20 cellular contexts compared by ENCODE assay signal in the genomic region with DNA sequence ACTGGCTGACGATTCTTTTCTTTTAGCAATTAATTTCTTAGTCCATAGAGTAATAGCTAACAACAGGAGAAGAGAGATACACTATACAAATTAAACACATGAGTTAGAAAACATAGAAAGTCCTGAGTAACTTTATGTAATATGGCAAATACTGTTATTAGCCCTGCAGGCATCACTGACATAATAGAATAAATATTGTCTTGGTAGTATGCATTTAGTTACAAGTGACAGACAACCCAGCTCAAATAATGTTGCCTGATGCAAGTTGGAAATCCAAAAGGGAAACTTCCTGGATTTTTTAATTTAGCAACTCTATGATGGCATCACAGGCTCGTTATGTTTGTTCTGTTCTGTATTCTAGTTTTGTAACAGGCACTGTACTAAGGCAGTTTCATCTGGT.
DNase-seq lines count a peak whose midpoint lies in the region; ATAC-seq and TF ChIP-seq lines count a peak whose summit lies in the region.
"Had no signal": no experiment of that assay in that cellular context is flagged by ENCODE, and none has a peak within 500 bp of the region (broad histone marks: within the 10 kb centered on the region; RNA-seq: fewer than 3 reads in every experiment).

No MANE protein-coding gene starts in this region.

- H3K4me1 ChIP-seq in Panc1 (ENCODE audit: control insufficient read depth, insufficient read depth, low read length): no peaks in the 10 kb centered on the region
- H3K4me1 ChIP-seq: BLaER1 had no signal

- no peak overlapping the region for H3K4me3 Mint-ChIP-seq in stimulated activated effector memory CD8-positive, alpha-beta T cell treated with anti-CD3 and anti-CD28 coated beads, Interleukin-12 subunit alpha, Interleukin-12 subunit beta, amount 100 ng/mL, for 72 hours
- H3K4me3 Mint-ChIP-seq: B cell; CD4-positive, CD25-positive, alpha-beta regulatory T cell; CD8-positive, alpha-beta T cell; GM23338; H9 had no signal

- ATAC-seq in Panc1 (no peak), GM21528 (IDR thresholded peaks at IDR 0.05; ENCODE audit: low FRiP score, unreplicated experiment) (no peak), HG03280 (IDR thresholded peaks at IDR 0.05; ENCODE audit: unreplicated experiment) (no peak)
- no peak for ATAC-seq in stimulated activated effector memory CD8-positive, alpha-beta T cell treated with anti-CD3 and anti-CD28 coated beads, Interleukin-12 subunit alpha, Interleukin-12 subunit beta, amount 100 ng/mL, for 72 hours
- ATAC-seq: CD8-positive, alpha-beta T cell; GM12878; GM23338; HCT116 had no signal

- DNase-seq in LNCaP clone FGC (ENCODE audit: low read depth) (peak; percentile 23), NCI-H460 (ENCODE audit: extremely low read depth, low read depth) (peak; percentile 9), Panc1 (ENCODE audit: low read depth, low spot score) (no peak), epithelial cell of esophagus (ENCODE audit: low read depth) (peak; percentile 24), HPDE6-E6E7 (ENCODE audit: extremely low spot score) (no peak)
- no peak for DNase-seq in stimulated activated effector memory CD8-positive, alpha-beta T cell treated with anti-CD3 and anti-CD28 coated beads, Interleukin-12 subunit alpha, Interleukin-12 subunit beta, amount 100 ng/mL, for 72 hours (ENCODE audit: low spot score in 2 of 2)
- DNase-seq: Caco-2; CD4-positive, CD25-positive, alpha-beta regulatory T cell; CD8-positive, alpha-beta T cell; DMS153; DND-41; H9 had no signal

- TF ChIP-seq CTCF in LNCaP clone FGC (IDR thresholded peaks at IDR 0.05; ENCODE audit: control insufficient read depth, extremely low read depth, insufficient read depth) (no peak), Panc1 (IDR thresholded peaks at IDR 0.05) (no peak), epithelial cell of esophagus (IDR thresholded peaks at IDR 0.05; ENCODE audit: insufficient read depth, low read depth, low read length, missing control alignments) (no peak)

- peak overlapping the region; percentile 27; the same call in 1 of the 2 replicates for H3K27ac ChIP-seq in Panc1 (ENCODE audit: low read length)
- H3K27ac ChIP-seq: BLaER1, C4-2B had no signal

- no peak overlapping the region for H3K27ac Mint-ChIP-seq in stimulated activated effector memory CD8-positive, alpha-beta T cell treated with anti-CD3 and anti-CD28 coated beads, Interleukin-12 subunit alpha, Interleukin-12 subunit beta, amount 100 ng/mL, for 72 hours
- H3K27ac Mint-ChIP-seq: B cell; CD4-positive, CD25-positive, alpha-beta regulatory T cell; CD8-positive, alpha-beta T cell; GM23338; H9 had no signal

- no peaks in the 10 kb centered on the region for H3K36me3 Mint-ChIP-seq in stimulated activated effector memory CD8-positive, alpha-beta T cell treated with anti-CD3 and anti-CD28 coated beads, Interleukin-12 subunit alpha, Interleukin-12 subunit beta, amount 100 ng/mL, for 72 hours
- H3K36me3 Mint-ChIP-seq: CD4-positive, CD25-positive, alpha-beta regulatory T cell; CD8-positive, alpha-beta T cell had no signal

- POLR2A ChIA-PET in Panc1 (lab: Charles Lee): interaction anchor here (0.6 kb wide), 2 partner anchors 8 to 104 kb away, joined by 3 read pairs; no protein-coding TSS in a partner anchor

- no peaks in the 10 kb centered on the region for H3K4me1 Mint-ChIP-seq in stimulated activated effector memory CD8-positive, alpha-beta T cell treated with anti-CD3 and anti-CD28 coated beads, Interleukin-12 subunit alpha, Interleukin-12 subunit beta, amount 100 ng/mL, for 72 hours
- H3K4me1 Mint-ChIP-seq: B cell; CD4-positive, CD25-positive, alpha-beta regulatory T cell; GM23338; H9 had no signal

- in situ Hi-C loops in Panc1 (cut with HindIII; ENCODE audit: low pct_unique_long_range_greater_than_20kb, low sequenced_read_pairs): no loop called here

- intact Hi-C loops in Panc1 (cut with micrococcal nuclease; ENCODE audit: unreplicated experiment): no loop called here

- no peaks in the 10 kb centered on the region for H3K9me3 ChIP-seq in Panc1 (ENCODE audit: control insufficient read depth, insufficient read depth, low read depth, low read length)
- H3K9me3 ChIP-seq: BLaER1, Caco-2 had no signal

- BruUV-seq in Panc1 (replicated peaks; lab: Mats Ljungman, UMichigan): no TSS peak

- H3K9me3 Mint-ChIP-seq in stimulated activated effector memory CD8-positive, alpha-beta T cell treated with anti-CD3 and anti-CD28 coated beads, Interleukin-12 subunit alpha, Interleukin-12 subunit beta, amount 100 ng/mL, for 72 hours: peaks cover 14% of the 10 kb centered on the region
- H3K9me3 Mint-ChIP-seq: GM23338, H9 had no signal

- H3K4me3 ChIP-seq in LNCaP clone FGC (ENCODE audit: low read depth, low read length): no peak overlapping the region
- no peak overlapping the region for H3K4me3 ChIP-seq in Panc1 (ENCODE audit: low read depth in 2 of 2, low read length in 2 of 2)
- no peak overlapping the region for H3K4me3 ChIP-seq in epithelial cell of esophagus (ENCODE audit: low read length)
- H3K4me3 ChIP-seq: BLaER1, GM12878, GM23338 had no signal

- no peaks in the 10 kb centered on the region for H3K27me3 ChIP-seq in Panc1 (ENCODE audit: control insufficient read depth, insufficient read depth, low read length)
- H3K27me3 ChIP-seq: BLaER1 had no signal

- no peaks in the 10 kb centered on the region for H3K36me3 ChIP-seq in Panc1 (ENCODE audit: control insufficient read depth, insufficient read depth, low read length)
- H3K36me3 ChIP-seq: BLaER1 had no signal

- CTCF ChIA-PET in Panc1 (lab: Charles Lee): no interaction called here

Comparison
In these comparisons a context has a peak if more than half of its experiments do, and no peak if none do; other contexts are left out.
1. DNase-seq: peak in LNCaP clone FGC (single experiment), NCI-H460 (single experiment) and epithelial cell of esophagus (single experiment); none in Panc1 (single experiment), HPDE6-E6E7 (single experiment) and stimulated activated effector memory CD8-positive, alpha-beta T cell treated with anti-CD3 and anti-CD28 coated beads, Interleukin-12 subunit alpha, Interleukin-12 subunit beta, amount 100 ng/mL, for 72 hours (0 of 2).